Comparison of ENCODE assay signal across 3 cellular contexts in the genomic region with DNA sequence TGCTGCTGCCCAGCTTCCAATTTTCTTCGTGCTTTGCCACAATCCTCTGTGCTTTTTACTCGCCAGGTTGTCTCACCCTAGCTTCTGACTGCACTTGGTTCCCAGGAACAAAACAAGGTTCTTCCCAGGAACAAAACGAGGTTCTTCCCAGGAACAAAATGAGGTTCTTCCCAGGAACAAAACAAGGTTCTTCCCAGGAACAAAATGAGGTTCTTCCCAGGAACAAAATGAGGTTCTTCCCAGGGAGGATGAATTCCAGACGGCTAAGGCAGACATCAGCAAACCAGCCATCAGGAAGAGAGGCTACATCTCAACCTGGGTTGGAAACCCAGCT.
TF ChIP-seq lines count a peak whose summit lies in the region.

No MANE protein-coding gene starts in this region.

TF ChIP-seq in SK-N-SH, 30 proteins besides CTCF, POLR2A, EP300 and RAD21 (continues in another document):
- no peak for TF ChIP-seq GATA2 (CRISPR knock-in tag; IDR thresholded peaks at IDR 0.05)
- no peak for TF ChIP-seq SMC3 (IDR thresholded peaks at IDR 0.05; ENCODE audit: low read depth, low read length)
- TF ChIP-seq, protein P1, sequence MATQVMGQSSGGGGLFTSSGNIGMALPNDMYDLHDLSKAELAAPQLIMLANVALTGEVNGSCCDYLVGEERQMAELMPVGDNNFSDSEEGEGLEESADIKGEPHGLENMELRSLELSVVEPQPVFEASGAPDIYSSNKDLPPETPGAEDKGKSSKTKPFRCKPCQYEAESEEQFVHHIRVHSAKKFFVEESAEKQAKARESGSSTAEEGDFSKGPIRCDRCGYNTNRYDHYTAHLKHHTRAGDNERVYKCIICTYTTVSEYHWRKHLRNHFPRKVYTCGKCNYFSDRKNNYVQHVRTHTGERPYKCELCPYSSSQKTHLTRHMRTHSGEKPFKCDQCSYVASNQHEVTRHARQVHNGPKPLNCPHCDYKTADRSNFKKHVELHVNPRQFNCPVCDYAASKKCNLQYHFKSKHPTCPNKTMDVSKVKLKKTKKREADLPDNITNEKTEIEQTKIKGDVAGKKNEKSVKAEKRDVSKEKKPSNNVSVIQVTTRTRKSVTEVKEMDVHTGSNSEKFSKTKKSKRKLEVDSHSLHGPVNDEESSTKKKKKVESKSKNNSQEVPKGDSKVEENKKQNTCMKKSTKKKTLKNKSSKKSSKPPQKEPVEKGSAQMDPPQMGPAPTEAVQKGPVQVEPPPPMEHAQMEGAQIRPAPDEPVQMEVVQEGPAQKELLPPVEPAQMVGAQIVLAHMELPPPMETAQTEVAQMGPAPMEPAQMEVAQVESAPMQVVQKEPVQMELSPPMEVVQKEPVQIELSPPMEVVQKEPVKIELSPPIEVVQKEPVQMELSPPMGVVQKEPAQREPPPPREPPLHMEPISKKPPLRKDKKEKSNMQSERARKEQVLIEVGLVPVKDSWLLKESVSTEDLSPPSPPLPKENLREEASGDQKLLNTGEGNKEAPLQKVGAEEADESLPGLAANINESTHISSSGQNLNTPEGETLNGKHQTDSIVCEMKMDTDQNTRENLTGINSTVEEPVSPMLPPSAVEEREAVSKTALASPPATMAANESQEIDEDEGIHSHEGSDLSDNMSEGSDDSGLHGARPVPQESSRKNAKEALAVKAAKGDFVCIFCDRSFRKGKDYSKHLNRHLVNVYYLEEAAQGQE (IDR thresholded peaks at IDR 0.05; ENCODE audit: low read depth, low read length), result no peak
- no peak for TF ChIP-seq FOXJ3 (CRISPR knock-in tag; IDR thresholded peaks at IDR 0.05)
- no peak for TF ChIP-seq MXI1 (IDR thresholded peaks at IDR 0.05; ENCODE audit: low read depth, low read length)
- no peak for TF ChIP-seq FOSL2 (IDR thresholded peaks at IDR 0.05; ENCODE audit: borderline replicate concordance, low read depth)
- no peak for TF ChIP-seq JUND (IDR thresholded peaks at IDR 0.05)
- no peak for TF ChIP-seq RCOR1 (IDR thresholded peaks at IDR 0.05; ENCODE audit: low read length)
- TF ChIP-seq TEAD4 (IDR thresholded peaks at IDR 0.05; ENCODE audit: borderline replicate concordance, insufficient read depth), result no peak
- no peak for TF ChIP-seq SIN3A (IDR thresholded peaks at IDR 0.05; ENCODE audit: borderline replicate concordance, low read depth, low read length)
- no peak for TF ChIP-seq NRF1 (IDR thresholded peaks at IDR 0.05; ENCODE audit: low read depth, low read length)
- TF ChIP-seq NFIC (IDR thresholded peaks at IDR 0.05; ENCODE audit: borderline replicate concordance), result no peak
- TF ChIP-seq, protein P2, sequence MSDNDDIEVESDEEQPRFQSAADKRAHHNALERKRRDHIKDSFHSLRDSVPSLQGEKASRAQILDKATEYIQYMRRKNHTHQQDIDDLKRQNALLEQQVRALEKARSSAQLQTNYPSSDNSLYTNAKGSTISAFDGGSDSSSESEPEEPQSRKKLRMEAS (IDR thresholded peaks at IDR 0.05; ENCODE audit: low read depth), result no peak
- TF ChIP-seq, protein P3, sequence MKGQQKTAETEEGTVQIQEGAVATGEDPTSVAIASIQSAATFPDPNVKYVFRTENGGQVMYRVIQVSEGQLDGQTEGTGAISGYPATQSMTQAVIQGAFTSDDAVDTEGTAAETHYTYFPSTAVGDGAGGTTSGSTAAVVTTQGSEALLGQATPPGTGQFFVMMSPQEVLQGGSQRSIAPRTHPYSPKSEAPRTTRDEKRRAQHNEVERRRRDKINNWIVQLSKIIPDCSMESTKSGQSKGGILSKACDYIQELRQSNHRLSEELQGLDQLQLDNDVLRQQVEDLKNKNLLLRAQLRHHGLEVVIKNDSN (IDR thresholded peaks at IDR 0.05; ENCODE audit: borderline replicate concordance, low read depth), result no peak
- no peak for TF ChIP-seq TCF12 (IDR thresholded peaks at IDR 0.05)
- TF ChIP-seq YY1 (IDR thresholded peaks at IDR 0.05; ENCODE audit: low read depth), result no peak
- TF ChIP-seq MEF2A (IDR thresholded peaks at IDR 0.05; ENCODE audit: borderline replicate concordance, low read depth), result no peak

TF ChIP-seq in SK-N-SH treated with all-trans-retinoic acid at 6 μM for 48 hours, 23 proteins besides CTCF, POLR2A, EP300 and RAD21 (continues in another document):
- TF ChIP-seq RARB (CRISPR knock-in tag; IDR thresholded peaks at IDR 0.05) (no peak), ESRRG (CRISPR knock-in tag; IDR thresholded peaks at IDR 0.05) (no peak), ZNF565 (CRISPR knock-in tag; conservative IDR thresholded peaks at IDR 0.05; ENCODE audit: low read depth) (no peak), ZNF70 (CRISPR knock-in tag; IDR thresholded peaks at IDR 0.05) (no peak), CSDC2 (CRISPR knock-in tag; IDR thresholded peaks at IDR 0.05) (no peak), TCF4 (CRISPR knock-in tag; IDR thresholded peaks at IDR 0.05; ENCODE audit: borderline replicate concordance) (no peak), BACH2 (CRISPR knock-in tag; IDR thresholded peaks at IDR 0.05; ENCODE audit: borderline replicate concordance) (no peak), ZC3H10 (CRISPR knock-in tag; IDR thresholded peaks at IDR 0.05) (no peak), ZFP3 (CRISPR knock-in tag; IDR thresholded peaks at IDR 0.05) (no peak), GLIS3 (CRISPR knock-in tag; IDR thresholded peaks at IDR 0.05) (no peak), ARNTL (CRISPR knock-in tag; IDR thresholded peaks at IDR 0.05; ENCODE audit: borderline replicate concordance, low read depth) (no peak), TOX (CRISPR knock-in tag; IDR thresholded peaks at IDR 0.05; ENCODE audit: borderline replicate concordance) (no peak), PPARA (CRISPR knock-in tag; IDR thresholded peaks at IDR 0.05; ENCODE audit: borderline replicate concordance) (no peak)
- TF ChIP-seq, protein P4, sequence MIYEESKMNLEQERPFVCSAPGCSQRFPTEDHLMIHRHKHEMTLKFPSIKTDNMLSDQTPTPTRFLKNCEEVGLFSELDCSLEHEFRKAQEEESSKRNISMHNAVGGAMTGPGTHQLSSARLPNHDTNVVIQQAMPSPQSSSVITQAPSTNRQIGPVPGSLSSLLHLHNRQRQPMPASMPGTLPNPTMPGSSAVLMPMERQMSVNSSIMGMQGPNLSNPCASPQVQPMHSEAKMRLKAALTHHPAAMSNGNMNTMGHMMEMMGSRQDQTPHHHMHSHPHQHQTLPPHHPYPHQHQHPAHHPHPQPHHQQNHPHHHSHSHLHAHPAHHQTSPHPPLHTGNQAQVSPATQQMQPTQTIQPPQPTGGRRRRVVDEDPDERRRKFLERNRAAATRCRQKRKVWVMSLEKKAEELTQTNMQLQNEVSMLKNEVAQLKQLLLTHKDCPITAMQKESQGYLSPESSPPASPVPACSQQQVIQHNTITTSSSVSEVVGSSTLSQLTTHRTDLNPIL (CRISPR knock-in tag; IDR thresholded peaks at IDR 0.05; ENCODE audit: low read depth), result no peak
- TF ChIP-seq, protein P5, sequence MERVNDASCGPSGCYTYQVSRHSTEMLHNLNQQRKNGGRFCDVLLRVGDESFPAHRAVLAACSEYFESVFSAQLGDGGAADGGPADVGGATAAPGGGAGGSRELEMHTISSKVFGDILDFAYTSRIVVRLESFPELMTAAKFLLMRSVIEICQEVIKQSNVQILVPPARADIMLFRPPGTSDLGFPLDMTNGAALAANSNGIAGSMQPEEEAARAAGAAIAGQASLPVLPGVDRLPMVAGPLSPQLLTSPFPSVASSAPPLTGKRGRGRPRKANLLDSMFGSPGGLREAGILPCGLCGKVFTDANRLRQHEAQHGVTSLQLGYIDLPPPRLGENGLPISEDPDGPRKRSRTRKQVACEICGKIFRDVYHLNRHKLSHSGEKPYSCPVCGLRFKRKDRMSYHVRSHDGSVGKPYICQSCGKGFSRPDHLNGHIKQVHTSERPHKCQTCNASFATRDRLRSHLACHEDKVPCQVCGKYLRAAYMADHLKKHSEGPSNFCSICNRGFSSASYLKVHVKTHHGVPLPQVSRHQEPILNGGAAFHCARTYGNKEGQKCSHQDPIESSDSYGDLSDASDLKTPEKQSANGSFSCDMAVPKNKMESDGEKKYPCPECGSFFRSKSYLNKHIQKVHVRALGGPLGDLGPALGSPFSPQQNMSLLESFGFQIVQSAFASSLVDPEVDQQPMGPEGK (CRISPR knock-in tag; IDR thresholded peaks at IDR 0.05; ENCODE audit: borderline replicate concordance), result no peak
- TF ChIP-seq, protein P6, sequence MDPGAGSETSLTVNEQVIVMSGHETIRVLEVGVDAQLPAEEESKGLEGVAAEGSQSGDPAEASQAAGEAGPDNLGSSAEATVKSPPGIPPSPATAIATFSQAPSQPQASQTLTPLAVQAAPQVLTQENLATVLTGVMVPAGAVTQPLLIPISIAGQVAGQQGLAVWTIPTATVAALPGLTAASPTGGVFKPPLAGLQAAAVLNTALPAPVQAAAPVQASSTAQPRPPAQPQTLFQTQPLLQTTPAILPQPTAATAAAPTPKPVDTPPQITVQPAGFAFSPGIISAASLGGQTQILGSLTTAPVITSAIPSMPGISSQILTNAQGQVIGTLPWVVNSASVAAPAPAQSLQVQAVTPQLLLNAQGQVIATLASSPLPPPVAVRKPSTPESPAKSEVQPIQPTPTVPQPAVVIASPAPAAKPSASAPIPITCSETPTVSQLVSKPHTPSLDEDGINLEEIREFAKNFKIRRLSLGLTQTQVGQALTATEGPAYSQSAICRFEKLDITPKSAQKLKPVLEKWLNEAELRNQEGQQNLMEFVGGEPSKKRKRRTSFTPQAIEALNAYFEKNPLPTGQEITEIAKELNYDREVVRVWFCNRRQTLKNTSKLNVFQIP (CRISPR knock-in tag; IDR thresholded peaks at IDR 0.05; ENCODE audit: borderline replicate concordance, low read depth), result no peak

TF ChIP-seq in H1, 55 proteins besides CTCF, POLR2A, EP300 and RAD21:
- no peak for TF ChIP-seq SP1 (IDR thresholded peaks at IDR 0.05; ENCODE audit: low read depth, low read length)
- TF ChIP-seq HDAC6 (IDR thresholded peaks at IDR 0.05; ENCODE audit: low read depth, low read length), result no peak
- TF ChIP-seq KDM5A (IDR thresholded peaks at IDR 0.05; ENCODE audit: low read length), result no peak
- no peak for TF ChIP-seq KDM1A (IDR thresholded peaks at IDR 0.05; ENCODE audit: borderline replicate concordance, low read length)
- TF ChIP-seq JUND (IDR thresholded peaks at IDR 0.05; ENCODE audit: low read length), result no peak
- TF ChIP-seq, protein P2 (IDR thresholded peaks at IDR 0.05), result no peak
- no peak for TF ChIP-seq CBX8 (IDR thresholded peaks at IDR 0.05; ENCODE audit: borderline replicate concordance, low read depth, low read length)
- no peak for TF ChIP-seq YY1 (IDR thresholded peaks at IDR 0.05; ENCODE audit: low read depth, low read length)
- TF ChIP-seq CBX5 (IDR thresholded peaks at IDR 0.05; ENCODE audit: low read depth, low read length), result no peak
- TF ChIP-seq RXRA (IDR thresholded peaks at IDR 0.05; ENCODE audit: insufficient read depth, low read depth, low read length), result no peak
